8 cellular contexts compared by ENCODE assay signal in genomic region chr2:239400907-239401449, GRCh38. TPM values are rescaled to one million over a fixed set of nuclear protein-coding genes. Genes with fewer than 3 reads are reported as not detected.
DNase-seq lines count a peak whose midpoint lies in the region; ATAC-seq, FAIRE-seq and TF ChIP-seq lines count a peak whose summit lies in the region.

Gene HDAC4 (minus strand): TSS chr2:239401020. CDS start chr2:239352699, 48,321 bp downstream.

- H3K9me3 ChIP-seq in small intestine (ENCODE audit: control insufficient read depth, low read depth) = no peaks in the 10 kb centered on the region

- WGBS in small intestine, 3 donors = 0 to 1% (median 0%) methylated on average over 31 to 55 of the region's 55 CpGs

- DNase-seq in AG04449 (ENCODE audit: low read depth, low spot score) = peak; percentile 91
- DNase-seq in NCI-H345 treated with DMSO at 0.1 percent for 48 hours (lab: John Stamatoyannopoulos, UW; ENCODE audit: unreplicated experiment) = peak; percentile 93
- DNase-seq in activated CD4-positive, CD25-positive, alpha-beta regulatory T cell (lab: John Stamatoyannopoulos, UW) = peak; percentile 98 to 100 (median 100)
- DNase-seq in caudate nucleus (lab: John Stamatoyannopoulos, UW) = peak; percentile 94 to 100 (median 100)
- peak; percentile 98 for DNase-seq in iPS-NIHi7 (ENCODE audit: extremely low spot score)
- DNase-seq in small intestine = peak; percentile 99

- CTCF ChIA-PET in AG04449 (lab: Yijun Ruan, JAX) = interaction anchor here (1.0 to 1.4 kb wide), 2 partner anchors 257 to 591 kb away, joined by 3 read pairs; no protein-coding TSS in a partner anchor

- H3K27me3 ChIP-seq in small intestine (ENCODE audit: control insufficient read depth in 2 of 2, insufficient read depth in 2 of 2, low read length in 2 of 2) = no peaks in the 10 kb centered on the region

- no peak for TF ChIP-seq CTCF in AG04449 (IDR thresholded peaks at IDR 0.05; ENCODE audit: insufficient read depth, low read length, missing control alignments)

- ATAC-seq in GM19023 (IDR thresholded peaks at IDR 0.05; ENCODE audit: unreplicated experiment) (peak; percentile 90), HG03342 (IDR thresholded peaks at IDR 0.05; ENCODE audit: unreplicated experiment) (peak; percentile 90)

- no peaks in the 10 kb centered on the region for H3K36me3 ChIP-seq in small intestine (ENCODE audit: control insufficient read depth in 2 of 2, insufficient read depth in 2 of 2, low read length in 2 of 2)

- no peak for FAIRE-seq in small intestine (lab: Jason Lieb, UNC)

- H3K4me3 ChIP-seq in AG04449 (ENCODE audit: low read depth, low read length) = peak within 1 kb of the TSS; percentile 90
- H3K4me3 ChIP-seq in small intestine (ENCODE audit: low read depth in 1 of 2, low read length in 2 of 2) = peak within 1 kb of the TSS; percentile 79 to 82

- H3K27ac ChIP-seq in caudate nucleus (ENCODE audit: low read depth, low read length) = peak within 1 kb of the TSS; percentile 100
- H3K27ac ChIP-seq in small intestine (ENCODE audit: low read depth in 1 of 2, low read length in 1 of 2) = peak within 1 kb of the TSS; percentile 99 to 100

- POLR2A ChIA-PET in AG04449 (lab: Yijun Ruan, JAX) = interaction anchor here (0.6 to 1.0 kb wide), 6 partner anchors 10 to 173 kb away, joined by 3 to 5 read pairs (median 4); no protein-coding TSS in a partner anchor

- no peaks in the 10 kb centered on the region for H3K4me1 ChIP-seq in small intestine (ENCODE audit: control insufficient read depth in 2 of 2, insufficient read depth in 1 of 2, low read depth in 1 of 2, low read length in 1 of 2)

RNA-seq across cellular contexts. Expression of gene HDAC4, which starts in this region (rescaled TPM):
- polyA plus RNA-seq in small intestine = 10 to 100 TPM in 1 of 3 donors, 1 to 10 TPM in 2; 3.1 to 11.3 (median 4.6) TPM

Comparison
In these comparisons a context has a peak if more than half of its experiments do, and no peak if none do; other contexts are left out.
1. Peak in every context shown above with its lines: DNase-seq, ATAC-seq, H3K4me3 ChIP-seq and H3K27ac ChIP-seq.